ENCODE assay signal across 21 cellular contexts in genomic region chr11:44424841-44425240, GRCh38.
"Had no signal": no experiment of that assay in that cellular context is flagged by ENCODE, and none has a peak within 500 bp of the region (broad histone marks: within the 10 kb centered on the region; RNA-seq: fewer than 3 reads in every experiment).

No MANE protein-coding gene starts in this region.

- H3K27ac ChIP-seq: gastrocnemius medialis, left ventricle myocardium inferior, lower lobe of right lung, suprapubic skin, thyroid gland had no signal

- FAIRE-seq: colon, endothelial cell of umbilical vein, kidney, small intestine, urothelium cell line had no signal

- H3K4me3 Mint-ChIP-seq: dendritic cell treated with granulocyte-macrophage colony-stimulating factor and Interleukin-4, amounts not matched to agents 40 ng/mL and 50 ng/mL, for 4 days; naive thymus-derived CD4-positive, alpha-beta T cell; nephron progenitor cell; type B pancreatic cell had no signal

- H3K4me1 ChIP-seq: gastrocnemius medialis, left ventricle myocardium inferior, lower lobe of right lung, suprapubic skin, thyroid gland had no signal

- H3K36me3 Mint-ChIP-seq: naive thymus-derived CD4-positive, alpha-beta T cell; type B pancreatic cell had no signal

- DNase-seq: cerebellar nuclear complex; gastrocnemius medialis; glutamatergic neuron; kidney; left cardiac atrium; left ventricle myocardium inferior; lower lobe of right lung; naive thymus-derived CD4-positive, alpha-beta T cell; nephron progenitor cell; small intestine; stimulated activated CD4-positive, alpha-beta T cell treated with anti-CD3 and anti-CD28 coated beads, Interleukin-12 subunit alpha, Interleukin-12 subunit beta, amount 100 ng/mL, for 4 hours; stimulated activated CD4-positive, alpha-beta T cell treated with anti-CD3 and anti-CD28 coated beads, Interleukin-2, amount 100 ng/mL, for 48 hours; stimulated activated naive CD8-positive, alpha-beta T cell treated with anti-CD3 and anti-CD28 coated beads, Interleukin-15, Interleukin-2, amounts not matched to agents 100 U/mL and 50 U/mL, for 24 hours; thyroid gland had no signal

- H3K27ac Mint-ChIP-seq: dendritic cell treated with granulocyte-macrophage colony-stimulating factor and Interleukin-4, amounts not matched to agents 40 ng/mL and 50 ng/mL, for 4 days; naive thymus-derived CD4-positive, alpha-beta T cell; nephron progenitor cell; type B pancreatic cell had no signal

- H3K27me3 ChIP-seq: gastrocnemius medialis, thyroid gland had no signal

- ATAC-seq: esophagus mucosa; gastrocnemius medialis; left cardiac atrium; lower lobe of right lung; naive thymus-derived CD4-positive, alpha-beta T cell; stimulated activated naive CD8-positive, alpha-beta T cell treated with anti-CD3 and anti-CD28 coated beads, Interleukin-15, Interleukin-2, amounts not matched to agents 100 U/mL and 50 U/mL, for 24 hours had no signal

- H3K36me3 ChIP-seq: gastrocnemius medialis, left ventricle myocardium inferior, lower lobe of right lung, suprapubic skin, thyroid gland had no signal

- H3K9me3 Mint-ChIP-seq: dendritic cell treated with granulocyte-macrophage colony-stimulating factor and Interleukin-4, amounts not matched to agents 40 ng/mL and 50 ng/mL, for 4 days; nephron progenitor cell; type B pancreatic cell had no signal

- H3K4me3 ChIP-seq: gastrocnemius medialis, left ventricle myocardium inferior, lower lobe of right lung, suprapubic skin, thyroid gland had no signal

- H3K9me3 ChIP-seq: gastrocnemius medialis, left ventricle myocardium inferior, lower lobe of right lung, suprapubic skin, thyroid gland had no signal
